ENCODE assay signal across 10 cellular contexts in the genomic region with DNA sequence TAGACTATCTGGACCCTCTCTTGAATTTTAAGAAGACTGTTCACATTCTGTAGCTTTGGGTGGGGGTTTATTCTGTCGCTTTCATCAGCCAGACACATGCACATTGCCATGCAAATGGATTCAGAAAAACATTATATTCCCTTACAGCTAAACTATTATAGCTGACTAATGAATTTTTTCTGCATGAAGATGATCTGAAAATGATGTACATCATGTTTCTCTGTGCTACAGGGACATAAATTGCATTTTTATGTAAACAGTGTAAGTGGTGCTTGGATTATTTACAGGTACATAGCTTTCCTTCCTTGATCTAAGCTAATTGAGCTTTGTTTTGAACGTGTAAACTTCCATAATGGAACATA. TPM values are rescaled to one million over a fixed set of nuclear protein-coding genes. Genes with fewer than 3 reads are reported as not detected.
DNase-seq lines count a peak whose midpoint lies in the region; ATAC-seq and TF ChIP-seq lines count a peak whose summit lies in the region.
"Had no signal": no experiment of that assay in that cellular context is flagged by ENCODE, and none has a peak within 500 bp of the region (broad histone marks: within the 10 kb centered on the region; RNA-seq: fewer than 3 reads in every experiment).

No MANE protein-coding gene starts in this region.

- peaks cover 0 to 80% (median 32%) of the 10 kb centered on the region in 7 donors for H3K27me3 ChIP-seq in spleen (replicated peaks in 1 of 7)
- H3K27me3 ChIP-seq: Peyer's patch had no signal

- WGBS in spleen, 5 donors = 54 to 69% (median 64%) methylated on average over 2 of the region's 2 CpGs

- TF ChIP-seq CTCF in WI38 (IDR thresholded peaks at IDR 0.05; ENCODE audit: low read depth, low read length) (no peak), spleen (IDR thresholded peaks at IDR 0.05 in 8 of 11, conservative IDR thresholded peaks at IDR 0.05 in 3 of 11) (no peak)

- ATAC-seq in GM21447 (IDR thresholded peaks at IDR 0.05; ENCODE audit: unreplicated experiment) = no peak

- no peak for TF ChIP-seq POLR2A in spleen (IDR thresholded peaks at IDR 0.05)

- intact Hi-C loops in spleen (cut with DNase I; ENCODE audit: low total_unique reads) = no loop called here

- H3K9me3 ChIP-seq in spleen = peaks cover 0 to 5% (median 0%) of the 10 kb centered on the region in 8 donors
- H3K9me3 ChIP-seq: Peyer's patch had no signal

- no peak overlapping the region for H3K27ac ChIP-seq in spleen

- peak overlapping the region; percentile 72 for H3K4me3 ChIP-seq in WI38 (ENCODE audit: low read depth, low read length)
- H3K4me3 ChIP-seq in iPS-11a (ENCODE audit: low read depth, low read length) = peak overlapping the region; percentile 57
- peak overlapping the region in 6 of 8 donors; percentile 14 to 73 (median 47) for H3K4me3 ChIP-seq in spleen

- peaks cover 6 to 22% (median 16%) of the 10 kb centered on the region in 6 donors for H3K4me1 ChIP-seq in spleen

- no peaks in the 10 kb centered on the region for H3K36me3 ChIP-seq in spleen
- H3K36me3 ChIP-seq: Peyer's patch had no signal

- DNase-seq in HT-29 (ENCODE audit: low spot score) = peak; percentile 65
- DNase-seq in spleen = no peak
- no peak for DNase-seq in NCI-H2196 treated with DMSO at 0.1 percent for 48 hours (lab: John Stamatoyannopoulos, UW; ENCODE audit: unreplicated experiment)
- DNase-seq in kidney glomerular epithelial cell (lab: John Stamatoyannopoulos, UW) = no peak
- DNase-seq: activated B cell treated with CpG ODN at 0.5 μM for 24 hours; activated effector memory CD4-positive, alpha-beta T cell treated with Interleukin-2 at 50 U/mL for 16 hours; Peyer's patch had no signal

RNA-seq across cellular contexts. Expression of gene MET, which starts 1.5 kb away (rescaled TPM):
- 123 and 128 TPM in 2 replicates for total RNA-seq in HT-29 (2014; rRNA removed; shearing (Covaris generic))
- 10 to 100 TPM; 10.6 to 28.8 (median 22.3) TPM for total RNA-seq in spleen
- 1 to 10 TPM in 1 of 3 donors, under 1 TPM in 2; 0.68 to 1.9 (median 0.96) TPM for polyA plus RNA-seq in spleen
